In genomic region chr1:212916395-212917133, GRCh38 we compare ENCODE assay signal across 9 cellular contexts. TPM values are rescaled to one million over a fixed set of nuclear protein-coding genes. Genes with fewer than 3 reads are reported as not detected.
DNase-seq lines count a peak whose midpoint lies in the region; ATAC-seq and TF ChIP-seq lines count a peak whose summit lies in the region.
"Had no signal": no experiment of that assay in that cellular context is flagged by ENCODE, and none has a peak within 500 bp of the region (broad histone marks: within the 10 kb centered on the region; RNA-seq: fewer than 3 reads in every experiment).

No MANE protein-coding gene starts in this region.

- peaks cover 0 to 5% (median 0%) of the 10 kb centered on the region in 7 donors for H3K4me1 Mint-ChIP-seq in naive thymus-derived CD4-positive, alpha-beta T cell
- H3K4me1 Mint-ChIP-seq in osteocyte (ENCODE audit: unreplicated experiment) (peaks cover 7% of the 10 kb centered on the region), Calu3 (ENCODE audit: low read depth, unreplicated experiment) (peaks cover 23% of the 10 kb centered on the region)

- no peaks in the 10 kb centered on the region for H3K27me3 ChIP-seq in naive thymus-derived CD4-positive, alpha-beta T cell (ENCODE audit: control insufficient read depth in 2 of 2, insufficient read depth in 2 of 2, low read length in 2 of 2)
- H3K27me3 ChIP-seq: ovary had no signal

- H3K9me3 Mint-ChIP-seq in naive thymus-derived CD4-positive, alpha-beta T cell: no peaks in the 10 kb centered on the region
- H3K9me3 Mint-ChIP-seq in osteocyte (ENCODE audit: unreplicated experiment) (no peaks in the 10 kb centered on the region), Calu3 (ENCODE audit: low read depth, unreplicated experiment) (no peaks in the 10 kb centered on the region)

- POLR2A ChIA-PET in naive thymus-derived CD4-positive, alpha-beta T cell (lab: Charles Lee): no interaction called here

- H3K27ac Mint-ChIP-seq in naive thymus-derived CD4-positive, alpha-beta T cell: no peak overlapping the region
- no peak overlapping the region for H3K27ac Mint-ChIP-seq in osteocyte (ENCODE audit: unreplicated experiment)
- no peak overlapping the region for H3K27ac Mint-ChIP-seq in Calu3 (ENCODE audit: unreplicated experiment)

- peak; percentile 38 for ATAC-seq in naive thymus-derived CD4-positive, alpha-beta T cell

- intact Hi-C loops in naive thymus-derived CD4-positive, alpha-beta T cell (cut with micrococcal nuclease): no loop called here
- intact Hi-C loops in Calu3 (cut with micrococcal nuclease; ENCODE audit: unreplicated experiment): no loop called here

- H3K4me3 Mint-ChIP-seq in naive thymus-derived CD4-positive, alpha-beta T cell: no peak overlapping the region
- H3K4me3 Mint-ChIP-seq in osteocyte (ENCODE audit: unreplicated experiment) (no peak overlapping the region), Calu3 (ENCODE audit: low read depth, unreplicated experiment) (no peak overlapping the region)

- BruUV-seq in Calu3 (replicated peaks; lab: Mats Ljungman, UMichigan): no TSS peak

- peaks cover 5 to 20% (median 13%) of the 10 kb centered on the region in 5 donors for H3K27me3 Mint-ChIP-seq in naive thymus-derived CD4-positive, alpha-beta T cell
- peaks cover 9% of the 10 kb centered on the region for H3K27me3 Mint-ChIP-seq in osteocyte (ENCODE audit: unreplicated experiment)
- peaks cover 24% of the 10 kb centered on the region for H3K27me3 Mint-ChIP-seq in Calu3 (ENCODE audit: unreplicated experiment)

- TF ChIP-seq CTCF in NB4 (IDR thresholded peaks at IDR 0.05; ENCODE audit: low read depth, low read length) (no peak), epithelial cell of esophagus (IDR thresholded peaks at IDR 0.05; ENCODE audit: insufficient read depth, low read depth, low read length, missing control alignments) (no peak), osteocyte (IDR thresholded peaks at IDR 0.05) (no peak), Calu3 (IDR thresholded peaks at IDR 0.05; ENCODE audit: unreplicated experiment) (no peak)

- no peak for TF ChIP-seq POLR2A in NB4 (IDR thresholded peaks at IDR 0.05; ENCODE audit: extremely low read depth, insufficient read length)

- DNase-seq in DMS153 (lab: John Stamatoyannopoulos, UW) (peak; percentile 65), NB4 (ENCODE audit: low read depth) (peak; percentile 15), epithelial cell of esophagus (ENCODE audit: low read depth) (peak; percentile 54), dedifferentiated amniotic fluid mesenchymal stem cell (ENCODE audit: extremely low spot score) (no peak), osteocyte (ENCODE audit: extremely low spot score, unreplicated experiment) (no peak), Calu3 (no peak)
- DNase-seq in naive thymus-derived CD4-positive, alpha-beta T cell: no peak
- DNase-seq in stimulated activated CD4-positive, alpha-beta T cell treated with anti-CD3 and anti-CD28 coated beads, Interleukin-2, amount 100 ng/mL, for 48 hours: no peak

- no peaks in the 10 kb centered on the region for H3K9me3 ChIP-seq in naive thymus-derived CD4-positive, alpha-beta T cell (ENCODE audit: control insufficient read depth in 2 of 3, low read length in 3 of 3)
- H3K9me3 ChIP-seq: ovary had no signal

- H3K4me1 ChIP-seq in naive thymus-derived CD4-positive, alpha-beta T cell (ENCODE audit: control insufficient read depth in 2 of 2, insufficient read depth in 2 of 2, low read length in 2 of 2): no peaks in the 10 kb centered on the region

- H3K4me3 ChIP-seq in NB4 (ENCODE audit: low read depth, low read length) (no peak overlapping the region), epithelial cell of esophagus (ENCODE audit: low read length) (no peak overlapping the region)
- no peak overlapping the region for H3K4me3 ChIP-seq in naive thymus-derived CD4-positive, alpha-beta T cell (ENCODE audit: low read length)
- H3K4me3 ChIP-seq: ovary had no signal

- no peaks in the 10 kb centered on the region for H3K36me3 ChIP-seq in naive thymus-derived CD4-positive, alpha-beta T cell (ENCODE audit: control insufficient read depth in 2 of 3, insufficient read depth in 3 of 3, low read length in 3 of 3)
- H3K36me3 ChIP-seq: ovary had no signal

- no peaks in the 10 kb centered on the region for H3K36me3 Mint-ChIP-seq in naive thymus-derived CD4-positive, alpha-beta T cell
- no peaks in the 10 kb centered on the region for H3K36me3 Mint-ChIP-seq in osteocyte (ENCODE audit: unreplicated experiment)
- peaks cover 10% of the 10 kb centered on the region for H3K36me3 Mint-ChIP-seq in Calu3 (ENCODE audit: insufficient read depth, unreplicated experiment)

- CTCF ChIA-PET in naive thymus-derived CD4-positive, alpha-beta T cell (lab: Charles Lee): interaction anchor here (0.7 kb wide), 1 partner anchor 76 kb away, joined by 3 read pairs; no protein-coding TSS in a partner anchor
- CTCF ChIA-PET in Calu3 (lab: Charles Lee): interaction anchor here (1.3 kb wide), 1 partner anchor 102 kb away, joined by 8 read pairs; no protein-coding TSS in a partner anchor

- H3K27ac ChIP-seq in naive thymus-derived CD4-positive, alpha-beta T cell (ENCODE audit: low read depth, low read length): no peak overlapping the region
- H3K27ac ChIP-seq: ovary had no signal

RNA-seq across cellular contexts. Expression of gene VASH2, which starts 33.8 kb away (rescaled TPM):
- 1 to 10 TPM in 1 of 5 experiments, under 1 TPM in 1, not detected in 3; 0.73 to 1.1 TPM for total RNA-seq in naive thymus-derived CD4-positive, alpha-beta T cell
- not detected for polyA plus RNA-seq in naive thymus-derived CD4-positive, alpha-beta T cell
- total RNA-seq in osteocyte: 3.3 and 3.7 TPM in 2 replicates
- total RNA-seq in Calu3 (2022): 4.7 and 5.8 TPM in 2 replicates

RNA-seq across cellular contexts. Expression of gene FLVCR1, which starts 58.5 kb away (rescaled TPM):
- 10 to 100 TPM in 2 of 5 experiments, 1 to 10 TPM in 3; 7.4 to 12.2 (median 8.2) TPM for total RNA-seq in naive thymus-derived CD4-positive, alpha-beta T cell
- 1 to 10 TPM; 2.3 to 2.6 TPM for polyA plus RNA-seq in naive thymus-derived CD4-positive, alpha-beta T cell
- 4.9 and 7.1 TPM in 2 replicates for total RNA-seq in osteocyte
- 26.0 and 27.2 TPM in 2 replicates for total RNA-seq in Calu3 (2022)

Comparison
In these comparisons a context has a peak if more than half of its experiments do, and no peak if none do; other contexts are left out.
1. DNase-seq: peak in DMS153 (single experiment), NB4 (single experiment) and epithelial cell of esophagus (single experiment); none in naive thymus-derived CD4-positive, alpha-beta T cell (0 of 9), dedifferentiated amniotic fluid mesenchymal stem cell (single experiment), osteocyte (single experiment), stimulated activated CD4-positive, alpha-beta T cell treated with anti-CD3 and anti-CD28 coated beads, Interleukin-2, amount 100 ng/mL, for 48 hours (0 of 2) and Calu3 (single experiment).